Comparison of ENCODE assay signal across 29 cellular contexts in the genomic region with DNA sequence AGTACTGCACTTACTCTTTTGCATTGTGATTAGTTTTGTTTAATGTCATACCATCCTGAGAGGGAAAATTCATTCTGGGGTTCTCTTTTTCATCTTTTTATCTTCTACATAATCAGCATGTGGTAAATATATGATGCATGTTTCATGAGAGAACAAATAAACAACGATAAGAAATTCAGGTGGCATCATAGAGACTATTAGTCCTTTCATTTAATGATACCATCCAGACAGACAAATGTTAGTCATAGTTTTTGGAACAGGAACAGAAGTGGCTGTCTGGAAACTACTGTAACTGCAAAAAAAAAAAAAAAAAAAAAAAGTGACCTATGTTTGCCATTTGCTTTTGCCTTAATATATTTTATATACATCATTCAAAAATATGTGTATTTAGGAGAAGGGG.
"Had no signal": no experiment of that assay in that cellular context is flagged by ENCODE, and none has a peak within 500 bp of the region (broad histone marks: within the 10 kb centered on the region; RNA-seq: fewer than 3 reads in every experiment).

No MANE protein-coding gene starts in this region.

- H3K36me3 Mint-ChIP-seq: activated CD8-positive, alpha-beta memory T cell treated with anti-CD3 and anti-CD28 coated beads, Interleukin-2, amount 10 ng/mL, durations not matched to agents 7 days and 5 days; natural killer cell had no signal

- H3K4me3 Mint-ChIP-seq: activated CD4-positive, alpha-beta memory T cell treated with anti-CD3 and anti-CD28 coated beads, Interleukin-2, amount 10 ng/mL, durations not matched to agents 7 days and 5 days; activated CD4-positive, alpha-beta T cell treated with anti-CD3 and anti-CD28 coated beads, Interleukin-2, amount 10 ng/mL, durations not matched to agents 24 days and 14 days; activated CD8-positive, alpha-beta memory T cell treated with anti-CD3 and anti-CD28 coated beads, Interleukin-2, amount 10 ng/mL, durations not matched to agents 7 days and 5 days; activated naive CD8-positive, alpha-beta T cell treated with anti-CD3 and anti-CD28 coated beads, Interleukin-2, amount 50 U/mL, for 24 hours; central memory CD8-positive, alpha-beta T cell; effector memory CD8-positive, alpha-beta T cell; natural killer cell; T-helper 2 cell treated with Interferon-gamma antibody and Interleukin-4, amounts not matched to agents 5 μg/mL and 100 μg/mL, for 36 hours had no signal

- H3K27ac ChIP-seq: colonic mucosa, dorsolateral prefrontal cortex, esophagus squamous epithelium, gastroesophageal sphincter, left ventricle myocardium inferior, sigmoid colon, spleen, thyroid gland, VCaP had no signal

- H3K9me3 ChIP-seq: colonic mucosa, esophagus squamous epithelium, gastroesophageal sphincter, left ventricle myocardium inferior, sigmoid colon, spleen, thyroid gland had no signal

- H3K36me3 ChIP-seq: colonic mucosa, esophagus squamous epithelium, gastroesophageal sphincter, left ventricle myocardium inferior, sigmoid colon, spleen, thyroid gland had no signal

- H3K9me3 Mint-ChIP-seq: activated CD4-positive, alpha-beta memory T cell treated with anti-CD3 and anti-CD28 coated beads, Interleukin-2, amount 10 ng/mL, durations not matched to agents 7 days and 5 days; activated CD4-positive, alpha-beta T cell treated with anti-CD3 and anti-CD28 coated beads, Interleukin-2, amount 10 ng/mL, durations not matched to agents 24 days and 14 days; central memory CD8-positive, alpha-beta T cell; natural killer cell; T-helper 2 cell treated with Interferon-gamma antibody and Interleukin-4, amounts not matched to agents 5 μg/mL and 100 μg/mL, for 36 hours had no signal

- H3K27me3 ChIP-seq: colonic mucosa, dorsolateral prefrontal cortex, esophagus squamous epithelium, gastroesophageal sphincter, sigmoid colon, spleen, thyroid gland had no signal

- H3K27me3 Mint-ChIP-seq: activated CD4-positive, alpha-beta memory T cell treated with anti-CD3 and anti-CD28 coated beads, Interleukin-2, amount 10 ng/mL, durations not matched to agents 7 days and 5 days; activated CD4-positive, alpha-beta T cell treated with anti-CD3 and anti-CD28 coated beads, Interleukin-2, amount 10 ng/mL, durations not matched to agents 24 days and 14 days; activated CD8-positive, alpha-beta memory T cell treated with anti-CD3 and anti-CD28 coated beads, Interleukin-2, amount 10 ng/mL, durations not matched to agents 7 days and 5 days; activated naive CD8-positive, alpha-beta T cell treated with anti-CD3 and anti-CD28 coated beads, Interleukin-2, amount 50 U/mL, for 24 hours; progenitor cell of endocrine pancreas had no signal

- H3K4me1 Mint-ChIP-seq: activated CD4-positive, alpha-beta memory T cell treated with anti-CD3 and anti-CD28 coated beads, Interleukin-2, amount 10 ng/mL, durations not matched to agents 7 days and 5 days; activated CD4-positive, alpha-beta T cell treated with anti-CD3 and anti-CD28 coated beads, Interleukin-2, amount 10 ng/mL, durations not matched to agents 24 days and 14 days; activated CD8-positive, alpha-beta memory T cell treated with anti-CD3 and anti-CD28 coated beads, Interleukin-2, amount 10 ng/mL, durations not matched to agents 7 days and 5 days; activated naive CD8-positive, alpha-beta T cell treated with anti-CD3 and anti-CD28 coated beads, Interleukin-2, amount 50 U/mL, for 24 hours; central memory CD8-positive, alpha-beta T cell; natural killer cell had no signal

- H3K27ac Mint-ChIP-seq: activated CD4-positive, alpha-beta memory T cell treated with anti-CD3 and anti-CD28 coated beads, Interleukin-2, amount 10 ng/mL, durations not matched to agents 7 days and 5 days; activated CD4-positive, alpha-beta T cell treated with anti-CD3 and anti-CD28 coated beads, Interleukin-2, amount 10 ng/mL, durations not matched to agents 24 days and 14 days; activated CD8-positive, alpha-beta memory T cell treated with anti-CD3 and anti-CD28 coated beads, Interleukin-2, amount 10 ng/mL, durations not matched to agents 7 days and 5 days; activated naive CD8-positive, alpha-beta T cell treated with anti-CD3 and anti-CD28 coated beads, Interleukin-2, amount 50 U/mL, for 24 hours; effector memory CD8-positive, alpha-beta T cell; natural killer cell; progenitor cell of endocrine pancreas; T-helper 2 cell treated with Interferon-gamma antibody and Interleukin-4, amounts not matched to agents 5 μg/mL and 100 μg/mL, for 36 hours had no signal

- H3K4me1 ChIP-seq: colonic mucosa, esophagus squamous epithelium, gastroesophageal sphincter, left ventricle myocardium inferior, sigmoid colon, spleen, thyroid gland had no signal

- DNase-seq: activated CD4-positive, alpha-beta memory T cell treated with anti-CD3 and anti-CD28 coated beads, Interleukin-2, amount 10 ng/mL, durations not matched to agents 7 days and 5 days; activated CD4-positive, alpha-beta T cell treated with anti-CD3 and anti-CD28 coated beads, Interleukin-2, amount 10 ng/mL, durations not matched to agents 24 days and 14 days; activated CD8-positive, alpha-beta memory T cell treated with anti-CD3 and anti-CD28 coated beads, Interleukin-2, amount 10 ng/mL, durations not matched to agents 7 days and 5 days; activated gamma-delta T cell; activated naive CD4-positive, alpha-beta T cell treated with anti-CD3 and anti-CD28 coated beads, Interleukin-2, amount 50 U/mL, for 16 hours; activated naive CD8-positive, alpha-beta T cell treated with anti-CD3 and anti-CD28 coated beads, Interleukin-2, amount 50 U/mL, for 24 hours; activated T-cell treated with anti-CD3 and anti-CD28 coated beads for 4 hours; anterior cingulate cortex; colonic mucosa; dorsolateral prefrontal cortex; effector memory CD8-positive, alpha-beta T cell; esophagus squamous epithelium; head of caudate nucleus; hypothalamus; left ventricle myocardium inferior; midbrain; natural killer cell; retina; sigmoid colon; spleen; stimulated activated CD4-positive, alpha-beta T cell treated with anti-CD3 and anti-CD28 coated beads, Interleukin-4, amount 100 ng/mL, for 1 hour; stimulated activated naive CD4-positive, alpha-beta T cell treated with Interleukin-2 at 50 U/mL for 16 hours; thyroid gland had no signal

- H3K4me3 ChIP-seq: colonic mucosa, dorsolateral prefrontal cortex, esophagus squamous epithelium, gastroesophageal sphincter, left ventricle myocardium inferior, sigmoid colon, spleen, thyroid gland had no signal

- ATAC-seq: activated CD4-positive, CD25-positive, alpha-beta regulatory T cell treated with anti-CD3 and anti-CD28 coated beads, Interleukin-2, amount 50 U/mL, for 24 hours; activated CD8-positive, alpha-beta memory T cell treated with anti-CD3 and anti-CD28 coated beads, Interleukin-2, amount 10 ng/mL, durations not matched to agents 7 days and 5 days; activated naive CD8-positive, alpha-beta T cell treated with anti-CD3 and anti-CD28 coated beads, Interleukin-2, amount 50 U/mL, for 24 hours; effector memory CD8-positive, alpha-beta T cell; gastroesophageal sphincter; natural killer cell had no signal
